In genomic region chr4:185895866-185896265, GRCh38 we compare ENCODE assay signal across 36 cellular contexts.
"Had no signal": no experiment of that assay in that cellular context is flagged by ENCODE, and none has a peak within 500 bp of the region (broad histone marks: within the 10 kb centered on the region; RNA-seq: fewer than 3 reads in every experiment).

No MANE protein-coding gene starts in this region.

- H3K36me3 Mint-ChIP-seq: activated CD4-positive, alpha-beta memory T cell treated with anti-CD3 and anti-CD28 coated beads for 36 hours; activated CD8-positive, alpha-beta memory T cell treated with anti-CD3 and anti-CD28 coated beads, Interleukin-2, amount 10 ng/mL, durations not matched to agents 7 days and 5 days; activated naive CD4-positive, alpha-beta T cell treated with anti-CD3 and anti-CD28 coated beads, Interleukin-2, amount 10 ng/mL, durations not matched to agents 7 days and 5 days; activated naive CD4-positive, alpha-beta T cell treated with anti-CD3 and anti-CD28 coated beads, Interleukin-2, amount 50 U/mL, for 72 hours; activated naive CD8-positive, alpha-beta T cell treated with anti-CD3 and anti-CD28 coated beads, Interleukin-2, amount 10 ng/mL, durations not matched to agents 7 days and 5 days had no signal

- H3K36me3 ChIP-seq: ascending aorta, breast epithelium, cardiac muscle cell, colonic mucosa, gastrocnemius medialis, heart left ventricle had no signal

- H3K4me1 Mint-ChIP-seq: activated CD4-positive, alpha-beta T cell treated with anti-CD3 and anti-CD28 coated beads for 36 hours; activated CD4-positive, alpha-beta T cell treated with anti-CD3 and anti-CD28 coated beads, Interleukin-2, amount 10 ng/mL, durations not matched to agents 24 days and 14 days; activated naive CD4-positive, alpha-beta T cell treated with anti-CD3 and anti-CD28 coated beads, Interleukin-2, amount 10 ng/mL, durations not matched to agents 7 days and 5 days; endodermal cell had no signal

- H3K27ac ChIP-seq: ascending aorta, breast epithelium, cardiac muscle cell, colonic mucosa, dorsolateral prefrontal cortex, foreskin keratinocyte, gastrocnemius medialis, heart left ventricle had no signal

- DNase-seq: activated CD4-positive, alpha-beta memory T cell treated with anti-CD3 and anti-CD28 coated beads for 36 hours; activated CD4-positive, alpha-beta T cell treated with anti-CD3 and anti-CD28 coated beads for 36 hours; activated CD4-positive, alpha-beta T cell treated with anti-CD3 and anti-CD28 coated beads, Interleukin-2, amount 10 ng/mL, durations not matched to agents 24 days and 14 days; activated CD4-positive, CD25-positive, alpha-beta regulatory T cell; activated CD4-positive, CD25-positive, alpha-beta regulatory T cell treated with anti-CD3 and anti-CD28 coated beads, Interleukin-2, amount 50 U/mL, for 72 hours; activated CD8-positive, alpha-beta memory T cell treated with anti-CD3 and anti-CD28 coated beads, Interleukin-2, amount 10 ng/mL, durations not matched to agents 7 days and 5 days; activated CD8-positive, alpha-beta memory T cell treated with anti-CD3 and anti-CD28 coated beads, Interleukin-2, amount 50 U/mL, for 4 hours; activated CD8-positive, alpha-beta T cell treated with anti-CD3 and anti-CD28 coated beads, Interleukin-2, amount 10 ng/mL, durations not matched to agents 7 days and 5 days; activated gamma-delta T cell; activated naive CD4-positive, alpha-beta T cell; activated naive CD4-positive, alpha-beta T cell treated with anti-CD3 and anti-CD28 coated beads, Interleukin-2, amount 10 ng/mL, durations not matched to agents 7 days and 5 days; activated naive CD8-positive, alpha-beta T cell treated with anti-CD3 and anti-CD28 coated beads, Interleukin-2, amount 10 ng/mL, durations not matched to agents 7 days and 5 days; activated T-cell treated with anti-CD3 and anti-CD28 coated beads, Interleukin-2, amount 50 U/mL, for 1 hour; activated T-cell treated with anti-CD3 and anti-CD28 coated beads, Interleukin-2, amount 50 U/mL, for 48 hours; central memory CD4-positive, alpha-beta T cell; cerebellar nuclear complex; colonic mucosa; dorsolateral prefrontal cortex; effector memory CD4-positive, alpha-beta T cell; endodermal cell; foreskin keratinocyte; gastrocnemius medialis; glutamatergic neuron; heart left ventricle; T1000 had no signal

- H3K4me1 ChIP-seq: ascending aorta, breast epithelium, colonic mucosa, foreskin keratinocyte, gastrocnemius medialis had no signal

- H3K9me3 ChIP-seq: ascending aorta, breast epithelium, colonic mucosa, gastrocnemius medialis, heart left ventricle had no signal

- H3K27me3 Mint-ChIP-seq: activated CD4-positive, alpha-beta memory T cell treated with anti-CD3 and anti-CD28 coated beads for 36 hours; activated CD4-positive, alpha-beta T cell treated with anti-CD3 and anti-CD28 coated beads for 36 hours; activated CD4-positive, alpha-beta T cell treated with anti-CD3 and anti-CD28 coated beads, Interleukin-2, amount 10 ng/mL, durations not matched to agents 24 days and 14 days; activated CD8-positive, alpha-beta memory T cell treated with anti-CD3 and anti-CD28 coated beads, Interleukin-2, amount 10 ng/mL, durations not matched to agents 7 days and 5 days; activated naive CD4-positive, alpha-beta T cell treated with anti-CD3 and anti-CD28 coated beads, Interleukin-2, amount 10 ng/mL, durations not matched to agents 7 days and 5 days; activated naive CD8-positive, alpha-beta T cell treated with anti-CD3 and anti-CD28 coated beads, Interleukin-2, amount 10 ng/mL, durations not matched to agents 7 days and 5 days; brain; dendritic cell treated with granulocyte-macrophage colony-stimulating factor and Interleukin-4, amounts not matched to agents 40 ng/mL and 50 ng/mL, for 4 days had no signal

- H3K9me3 Mint-ChIP-seq: activated CD4-positive, alpha-beta memory T cell treated with anti-CD3 and anti-CD28 coated beads for 36 hours; activated CD4-positive, alpha-beta T cell treated with anti-CD3 and anti-CD28 coated beads, Interleukin-2, amount 10 ng/mL, durations not matched to agents 24 days and 14 days; activated naive CD4-positive, alpha-beta T cell treated with anti-CD3 and anti-CD28 coated beads, Interleukin-2, amount 10 ng/mL, durations not matched to agents 7 days and 5 days; activated naive CD4-positive, alpha-beta T cell treated with anti-CD3 and anti-CD28 coated beads, Interleukin-2, amount 50 U/mL, for 72 hours; activated naive CD8-positive, alpha-beta T cell treated with anti-CD3 and anti-CD28 coated beads, Interleukin-2, amount 10 ng/mL, durations not matched to agents 7 days and 5 days; activated T-helper 1 cell treated with anti-CD3 and anti-CD28 coated beads, Interleukin-12 subunit alpha, Interleukin-12 subunit beta, Interleukin-2, Interleukin-4 antibody, amounts not matched to agents 30 ng/mL and 10 ng/mL and 1 ng/mL, durations not matched to agents 14 hours and 24 hours and 36 hours; activated T-helper 2 cell treated with anti-CD3 and anti-CD28 coated beads, Interferon-gamma antibody, Interleukin-2, Interleukin-4, amounts not matched to agents 10 μg/mL and 5 μg/mL and 100 μg/mL, durations not matched to agents 14 hours and 24 hours and 36 hours; dendritic cell treated with granulocyte-macrophage colony-stimulating factor and Interleukin-4, amounts not matched to agents 40 ng/mL and 50 ng/mL, for 4 days; T-helper 1 cell treated with Interleukin-12 subunit alpha and Interleukin-12 subunit beta and Interleukin-4 antibody, amounts not matched to agents 30 μg/mL and 1 μg/mL, for 36 hours; T-helper 2 cell treated with Interferon-gamma antibody and Interleukin-4, amounts not matched to agents 5 μg/mL and 100 μg/mL, for 36 hours had no signal

- H3K4me3 Mint-ChIP-seq: activated CD4-positive, alpha-beta memory T cell treated with anti-CD3 and anti-CD28 coated beads for 36 hours; activated CD4-positive, alpha-beta T cell treated with anti-CD3 and anti-CD28 coated beads for 36 hours; activated CD4-positive, alpha-beta T cell treated with anti-CD3 and anti-CD28 coated beads, Interleukin-2, amount 10 ng/mL, durations not matched to agents 24 days and 14 days; activated CD8-positive, alpha-beta memory T cell treated with anti-CD3 and anti-CD28 coated beads, Interleukin-2, amount 10 ng/mL, durations not matched to agents 7 days and 5 days; activated CD8-positive, alpha-beta T cell treated with anti-CD3 and anti-CD28 coated beads, Interleukin-2, amount 10 ng/mL, durations not matched to agents 7 days and 5 days; activated naive CD4-positive, alpha-beta T cell treated with anti-CD3 and anti-CD28 coated beads, Interleukin-2, amount 10 ng/mL, durations not matched to agents 7 days and 5 days; activated naive CD8-positive, alpha-beta T cell treated with anti-CD3 and anti-CD28 coated beads, Interleukin-2, amount 10 ng/mL, durations not matched to agents 7 days and 5 days; activated T-helper 1 cell treated with anti-CD3 and anti-CD28 coated beads, Interleukin-12 subunit alpha, Interleukin-12 subunit beta, Interleukin-2, Interleukin-4 antibody, amounts not matched to agents 30 ng/mL and 10 ng/mL and 1 ng/mL, durations not matched to agents 14 hours and 24 hours and 36 hours; brain; dendritic cell treated with granulocyte-macrophage colony-stimulating factor and Interleukin-4, amounts not matched to agents 40 ng/mL and 50 ng/mL, for 4 days; endodermal cell; T-helper 1 cell treated with Interleukin-12 subunit alpha and Interleukin-12 subunit beta and Interleukin-4 antibody, amounts not matched to agents 30 μg/mL and 1 μg/mL, for 36 hours; T-helper 2 cell treated with Interferon-gamma antibody and Interleukin-4, amounts not matched to agents 5 μg/mL and 100 μg/mL, for 36 hours had no signal

- H3K27me3 ChIP-seq: ascending aorta, breast epithelium, cardiac muscle cell, colonic mucosa, foreskin keratinocyte, gastrocnemius medialis, heart left ventricle had no signal

- H3K27ac Mint-ChIP-seq: activated CD4-positive, alpha-beta memory T cell treated with anti-CD3 and anti-CD28 coated beads for 36 hours; activated CD4-positive, alpha-beta T cell treated with anti-CD3 and anti-CD28 coated beads for 36 hours; activated CD4-positive, alpha-beta T cell treated with anti-CD3 and anti-CD28 coated beads, Interleukin-2, amount 10 ng/mL, durations not matched to agents 24 days and 14 days; activated CD8-positive, alpha-beta memory T cell treated with anti-CD3 and anti-CD28 coated beads, Interleukin-2, amount 10 ng/mL, durations not matched to agents 7 days and 5 days; activated CD8-positive, alpha-beta T cell treated with anti-CD3 and anti-CD28 coated beads, Interleukin-2, amount 10 ng/mL, durations not matched to agents 7 days and 5 days; activated naive CD4-positive, alpha-beta T cell treated with anti-CD3 and anti-CD28 coated beads, Interleukin-2, amount 10 ng/mL, durations not matched to agents 7 days and 5 days; activated naive CD4-positive, alpha-beta T cell treated with anti-CD3 and anti-CD28 coated beads, Interleukin-2, amount 50 U/mL, for 72 hours; activated naive CD8-positive, alpha-beta T cell treated with anti-CD3 and anti-CD28 coated beads, Interleukin-2, amount 10 ng/mL, durations not matched to agents 7 days and 5 days; activated T-helper 1 cell treated with anti-CD3 and anti-CD28 coated beads, Interleukin-12 subunit alpha, Interleukin-12 subunit beta, Interleukin-2, Interleukin-4 antibody, amounts not matched to agents 30 ng/mL and 10 ng/mL and 1 ng/mL, durations not matched to agents 14 hours and 24 hours and 36 hours; activated T-helper 2 cell treated with anti-CD3 and anti-CD28 coated beads, Interferon-gamma antibody, Interleukin-2, Interleukin-4, amounts not matched to agents 10 μg/mL and 5 μg/mL and 100 μg/mL, durations not matched to agents 14 hours and 24 hours and 36 hours; brain; dendritic cell treated with granulocyte-macrophage colony-stimulating factor and Interleukin-4, amounts not matched to agents 40 ng/mL and 50 ng/mL, for 4 days; endodermal cell; T-helper 1 cell treated with Interleukin-12 subunit alpha and Interleukin-12 subunit beta and Interleukin-4 antibody, amounts not matched to agents 30 μg/mL and 1 μg/mL, for 36 hours; T-helper 2 cell treated with Interferon-gamma antibody and Interleukin-4, amounts not matched to agents 5 μg/mL and 100 μg/mL, for 36 hours had no signal

- ATAC-seq: activated CD4-positive, alpha-beta T cell treated with anti-CD3 and anti-CD28 coated beads for 36 hours; activated CD8-positive, alpha-beta memory T cell treated with anti-CD3 and anti-CD28 coated beads, Interleukin-2, amount 10 ng/mL, durations not matched to agents 7 days and 5 days; activated CD8-positive, alpha-beta T cell treated with anti-CD3 and anti-CD28 coated beads, Interleukin-2, amount 10 ng/mL, durations not matched to agents 7 days and 5 days; activated naive CD4-positive, alpha-beta T cell treated with anti-CD3 and anti-CD28 coated beads, Interleukin-2, amount 50 U/mL, for 72 hours; esophagus mucosa; foreskin keratinocyte; gastrocnemius medialis; heart left ventricle had no signal

- H3K4me3 ChIP-seq: ascending aorta, breast epithelium, cardiac muscle cell, colonic mucosa, dorsolateral prefrontal cortex, gastrocnemius medialis, heart left ventricle had no signal
